ENCODE assay signal across 26 cellular contexts in the genomic region with DNA sequence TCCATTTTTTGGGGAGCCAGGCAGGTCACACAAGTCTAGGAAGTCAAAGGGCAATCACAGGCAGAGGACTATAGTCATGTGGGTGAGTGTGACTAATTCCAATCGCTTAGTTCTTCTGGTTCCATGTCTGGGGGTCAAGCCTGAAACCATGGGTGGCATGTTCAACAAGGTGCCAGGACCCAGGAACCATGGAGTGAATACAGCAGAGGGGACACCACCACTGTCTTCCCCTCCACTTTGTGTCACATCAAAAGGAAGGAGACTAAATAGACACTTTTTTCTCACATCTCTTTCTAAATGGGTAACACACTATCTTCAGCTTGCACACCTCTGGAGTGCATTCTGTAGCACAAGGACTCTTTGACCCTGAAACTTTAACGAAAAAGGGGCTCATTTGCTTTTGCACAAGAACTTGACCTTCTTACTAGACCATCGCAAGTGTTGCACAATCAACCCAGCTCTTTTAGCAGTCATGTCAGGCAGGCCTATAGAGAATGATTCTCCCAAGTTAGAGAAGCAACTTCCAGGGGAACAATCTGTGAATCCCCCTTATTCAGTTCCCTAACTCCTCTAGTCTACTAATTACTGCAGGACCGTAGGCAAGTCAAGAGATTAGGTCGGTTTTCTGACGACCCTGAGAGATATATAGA.
"Had no signal": no experiment of that assay in that cellular context is flagged by ENCODE, and none has a peak within 500 bp of the region (broad histone marks: within the 10 kb centered on the region; RNA-seq: fewer than 3 reads in every experiment).

No MANE protein-coding gene starts in this region.

- H3K4me1 ChIP-seq: lower lobe of right lung, pancreas, prostate gland, sigmoid colon, spleen, suprapubic skin, tibial artery, upper lobe of right lung had no signal

- H3K36me3 ChIP-seq: lower lobe of right lung, pancreas, prostate gland, sigmoid colon, spleen, suprapubic skin, thoracic aorta, tibial artery, upper lobe of right lung had no signal

- H3K27me3 ChIP-seq: pancreas, sigmoid colon, spleen, suprapubic skin, tibial artery, upper lobe of right lung had no signal

- FAIRE-seq: keratinocyte, pancreas, small intestine, urothelium cell line had no signal

- H3K4me3 ChIP-seq: lower lobe of right lung, pancreas, prostate gland, sigmoid colon, spleen, suprapubic skin, thoracic aorta, tibial artery, upper lobe of right lung had no signal

- ATAC-seq: left cardiac atrium; left lobe of liver; lower lobe of right lung; naive thymus-derived CD8-positive, alpha-beta T cell; pancreas; right cardiac atrium; stimulated activated effector memory CD8-positive, alpha-beta T cell treated with anti-CD3 and anti-CD28 coated beads, Interleukin-12 subunit alpha, Interleukin-12 subunit beta, amount 100 ng/mL, for 72 hours; upper lobe of right lung had no signal

- DNase-seq: kidney glomerular epithelial cell; left cardiac atrium; lower lobe of right lung; mammary epithelial cell; mesenchymal stem cell; naive thymus-derived CD8-positive, alpha-beta T cell; nucleus accumbens; pancreas; posterior cingulate gyrus; retina; right cardiac atrium; sigmoid colon; small intestine; spleen; stimulated activated CD4-positive, alpha-beta T cell treated with anti-CD3 and anti-CD28 coated beads, Interleukin-4, amount 100 ng/mL, for 24 hours; stimulated activated naive CD4-positive, alpha-beta T cell; tibial artery; trophoblast cell; upper lobe of right lung had no signal

- H3K27ac ChIP-seq: lower lobe of right lung, pancreas, prostate gland, sigmoid colon, spleen, suprapubic skin, thoracic aorta, tibial artery, upper lobe of right lung had no signal

- H3K9me3 ChIP-seq: prostate gland had no signal
